Comparison of ENCODE assay signal across 19 cellular contexts in the genomic region with DNA sequence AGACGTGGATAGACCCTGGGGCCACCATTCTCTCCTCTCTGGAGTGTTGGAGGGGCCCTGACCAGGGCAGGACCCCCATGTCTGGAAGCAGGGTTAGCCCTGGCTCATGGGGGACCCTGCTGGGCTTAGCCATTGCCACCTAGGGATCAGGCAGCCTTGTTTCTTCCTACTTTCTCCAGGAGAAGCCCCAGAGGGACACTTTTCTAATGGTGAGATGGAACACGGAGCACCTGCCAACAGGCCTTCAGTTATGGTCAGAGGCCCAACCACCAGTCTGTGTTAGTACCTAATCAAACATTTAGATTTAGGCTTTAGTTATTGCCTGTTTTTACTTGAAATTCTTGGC. TPM values are rescaled to one million over a fixed set of nuclear protein-coding genes. Genes with fewer than 3 reads are reported as not detected.
DNase-seq lines count a peak whose midpoint lies in the region; ATAC-seq and TF ChIP-seq lines count a peak whose summit lies in the region.
"Had no signal": no experiment of that assay in that cellular context is flagged by ENCODE, and none has a peak within 500 bp of the region (broad histone marks: within the 10 kb centered on the region; RNA-seq: fewer than 3 reads in every experiment).

No MANE protein-coding gene starts in this region.

- H3K36me3 Mint-ChIP-seq in activated T-cell treated with anti-CD3 and anti-CD28 coated beads, Interleukin-2, amount 50 U/mL, for 24 hours (ENCODE audit: low read depth): peaks cover 82% of the 10 kb centered on the region
- H3K36me3 Mint-ChIP-seq in activated naive CD8-positive, alpha-beta T cell treated with anti-CD3 and anti-CD28 coated beads, Interleukin-2, amount 50 U/mL, for 24 hours (ENCODE audit: low read depth): peaks cover 31% of the 10 kb centered on the region
- peaks cover 23 to 41% of the 10 kb centered on the region in 2 donors for H3K36me3 Mint-ChIP-seq in stimulated activated naive B cell treated with anti-CD40 and anti-IgM and Interleukin-4, amounts not matched to agents 10 μg/mL and 1 μg/mL and 100 μg/mL, for 72 hours

- no peak overlapping the region for H3K27ac ChIP-seq in left ventricle myocardium inferior (replicated peaks)
- H3K27ac ChIP-seq: breast epithelium, colonic mucosa, GM23248 had no signal

- peaks cover 47% of the 10 kb centered on the region for H3K79me2 ChIP-seq in Loucy (ENCODE audit: insufficient read depth, low read length)

- H3K4me1 ChIP-seq in Loucy (ENCODE audit: insufficient read depth, low read length, poor library complexity, severe bottlenecking) (peaks cover 31% of the 10 kb centered on the region), left ventricle myocardium inferior (peaks cover 43% of the 10 kb centered on the region)

- H3F3A ChIP-seq in Loucy (ENCODE audit: low read depth): no peaks in the 10 kb centered on the region

- H3K27me3 Mint-ChIP-seq in activated T-cell treated with anti-CD3 and anti-CD28 coated beads, Interleukin-2, amount 50 U/mL, for 24 hours: no peaks in the 10 kb centered on the region
- H3K27me3 Mint-ChIP-seq in activated naive CD8-positive, alpha-beta T cell treated with anti-CD3 and anti-CD28 coated beads, Interleukin-2, amount 50 U/mL, for 24 hours: no peaks in the 10 kb centered on the region
- no peaks in the 10 kb centered on the region for H3K27me3 Mint-ChIP-seq in stimulated activated naive B cell treated with anti-CD40 and anti-IgM and Interleukin-4, amounts not matched to agents 10 μg/mL and 1 μg/mL and 100 μg/mL, for 72 hours

- intact Hi-C loops in left ventricle myocardium inferior (cut with micrococcal nuclease): no loop called here

- H3K4me3 ChIP-seq in Loucy (ENCODE audit: low read length, poor library complexity, severe bottlenecking) (no peak overlapping the region), left ventricle myocardium inferior (no peak overlapping the region)
- H3K4me3 ChIP-seq: adrenal gland, breast epithelium, colonic mucosa, GM23248 had no signal

- no peak overlapping the region for H2AFZ ChIP-seq in Loucy (ENCODE audit: low read length)
- H2AFZ ChIP-seq: GM23248 had no signal

- DNase-seq in activated T-cell treated with anti-CD3 and anti-CD28 coated beads, Interleukin-2, amount 50 U/mL, for 24 hours: no peak
- no peak for DNase-seq in activated T-cell treated with anti-CD3 and anti-CD28 coated beads, Interleukin-2, amount 50 U/mL, for 48 hours
- DNase-seq in activated naive CD8-positive, alpha-beta T cell treated with anti-CD3 and anti-CD28 coated beads, Interleukin-2, amount 50 U/mL, for 24 hours: no peak
- no peak for DNase-seq in stimulated activated naive B cell treated with anti-CD40 and anti-IgM and Interleukin-4, amounts not matched to agents 10 μg/mL and 1 μg/mL and 100 μg/mL, for 72 hours
- DNase-seq in left ventricle myocardium inferior (no peak), DMS79 treated with DMSO at 0.1 percent for 48 hours (lab: John Stamatoyannopoulos, UW) (no peak), A172 (ENCODE audit: low spot score) (no peak)
- DNase-seq: ACHN, adrenal gland, colonic mucosa, GM23248, heart left ventricle, NCI-H1436 treated with DMSO at 0.1 percent for 48 hours, NCI-H2171, NCI-H526 had no signal

- TF ChIP-seq CTCF in Loucy (conservative IDR thresholded peaks at IDR 0.05; ENCODE audit: low read length) (no peak), left ventricle myocardium inferior (IDR thresholded peaks at IDR 0.05; ENCODE audit: borderline replicate concordance) (no peak)

- H4K20me1 ChIP-seq in Loucy (ENCODE audit: insufficient read depth, low read length, poor library complexity, severe bottlenecking): peaks cover 17% of the 10 kb centered on the region

- H3K9ac ChIP-seq in Loucy (ENCODE audit: low read depth, low read length, poor library complexity, severe bottlenecking): no peak overlapping the region
- H3K9ac ChIP-seq: GM23248 had no signal

- peak overlapping the region; percentile 96 for H3K27ac Mint-ChIP-seq in activated T-cell treated with anti-CD3 and anti-CD28 coated beads, Interleukin-2, amount 50 U/mL, for 24 hours
- peak overlapping the region; percentile 11 for H3K27ac Mint-ChIP-seq in activated naive CD8-positive, alpha-beta T cell treated with anti-CD3 and anti-CD28 coated beads, Interleukin-2, amount 50 U/mL, for 24 hours
- peak overlapping the region; percentile 42 for H3K27ac Mint-ChIP-seq in stimulated activated naive B cell treated with anti-CD40 and anti-IgM and Interleukin-4, amounts not matched to agents 10 μg/mL and 1 μg/mL and 100 μg/mL, for 72 hours
- H3K27ac Mint-ChIP-seq: activated T-helper 1 cell treated with anti-CD3 and anti-CD28 coated beads, Interleukin-12 subunit alpha, Interleukin-12 subunit beta, Interleukin-2, Interleukin-4 antibody, amounts not matched to agents 30 ng/mL and 10 ng/mL and 1 ng/mL, durations not matched to agents 14 hours and 24 hours and 36 hours had no signal

- no peak overlapping the region for H3K4me3 Mint-ChIP-seq in activated T-cell treated with anti-CD3 and anti-CD28 coated beads, Interleukin-2, amount 50 U/mL, for 24 hours
- no peak overlapping the region for H3K4me3 Mint-ChIP-seq in activated naive CD8-positive, alpha-beta T cell treated with anti-CD3 and anti-CD28 coated beads, Interleukin-2, amount 50 U/mL, for 24 hours
- peak overlapping the region in 1 of 2 donors; percentile 23 for H3K4me3 Mint-ChIP-seq in stimulated activated naive B cell treated with anti-CD40 and anti-IgM and Interleukin-4, amounts not matched to agents 10 μg/mL and 1 μg/mL and 100 μg/mL, for 72 hours

- no peaks in the 10 kb centered on the region for H3K9me3 ChIP-seq in Loucy (ENCODE audit: insufficient read depth, low read depth, low read length)
- H3K9me3 ChIP-seq in left ventricle myocardium inferior (replicated peaks): no peaks in the 10 kb centered on the region
- H3K9me3 ChIP-seq: adrenal gland, breast epithelium, colonic mucosa, heart left ventricle had no signal

- peak overlapping the region; percentile 77 for H3K4me2 ChIP-seq in Loucy (ENCODE audit: low read depth, low read length, poor library complexity, severe bottlenecking)

- H3K27me3 ChIP-seq in Loucy (ENCODE audit: insufficient read depth, low read length, poor library complexity, severe bottlenecking) (no peaks in the 10 kb centered on the region), left ventricle myocardium inferior (ENCODE audit: low read depth) (no peaks in the 10 kb centered on the region)
- H3K27me3 ChIP-seq: adrenal gland, breast epithelium, colonic mucosa, heart left ventricle had no signal

- peaks cover 41% of the 10 kb centered on the region for H3K4me1 Mint-ChIP-seq in activated T-cell treated with anti-CD3 and anti-CD28 coated beads, Interleukin-2, amount 50 U/mL, for 24 hours (ENCODE audit: low read depth)
- peaks cover 36% of the 10 kb centered on the region for H3K4me1 Mint-ChIP-seq in activated naive CD8-positive, alpha-beta T cell treated with anti-CD3 and anti-CD28 coated beads, Interleukin-2, amount 50 U/mL, for 24 hours
- H3K4me1 Mint-ChIP-seq in stimulated activated naive B cell treated with anti-CD40 and anti-IgM and Interleukin-4, amounts not matched to agents 10 μg/mL and 1 μg/mL and 100 μg/mL, for 72 hours: peaks cover 28 to 39% of the 10 kb centered on the region in 2 donors

- H3K36me3 ChIP-seq in Loucy (ENCODE audit: insufficient read depth, low read length) (peaks cover 17% of the 10 kb centered on the region; the same call in 1 of the 2 replicates), left ventricle myocardium inferior (peaks cover 44% of the 10 kb centered on the region)

- no peak for ATAC-seq in activated naive CD8-positive, alpha-beta T cell treated with anti-CD3 and anti-CD28 coated beads, Interleukin-2, amount 50 U/mL, for 24 hours
- ATAC-seq in stimulated activated naive B cell treated with anti-CD40 and anti-IgM and Interleukin-4, amounts not matched to agents 10 μg/mL and 1 μg/mL and 100 μg/mL, for 72 hours (replicated peaks): no peak
- ATAC-seq: heart left ventricle had no signal

- no peaks in the 10 kb centered on the region for H3K9me3 Mint-ChIP-seq in activated T-cell treated with anti-CD3 and anti-CD28 coated beads, Interleukin-2, amount 50 U/mL, for 24 hours
- H3K9me3 Mint-ChIP-seq in activated naive CD8-positive, alpha-beta T cell treated with anti-CD3 and anti-CD28 coated beads, Interleukin-2, amount 50 U/mL, for 24 hours: no peaks in the 10 kb centered on the region
- no peaks in the 10 kb centered on the region for H3K9me3 Mint-ChIP-seq in stimulated activated naive B cell treated with anti-CD40 and anti-IgM and Interleukin-4, amounts not matched to agents 10 μg/mL and 1 μg/mL and 100 μg/mL, for 72 hours
- H3K9me3 Mint-ChIP-seq: activated T-helper 1 cell treated with anti-CD3 and anti-CD28 coated beads, Interleukin-12 subunit alpha, Interleukin-12 subunit beta, Interleukin-2, Interleukin-4 antibody, amounts not matched to agents 30 ng/mL and 10 ng/mL and 1 ng/mL, durations not matched to agents 14 hours and 24 hours and 36 hours; endodermal cell had no signal

- H3K9me2 ChIP-seq in Loucy (replicated peaks; ENCODE audit: low read depth, low read length): no peaks in the 10 kb centered on the region

RNA-seq across cellular contexts. Expression of a gene that starts 1.9 kb away (rescaled TPM):
- total RNA-seq in left ventricle myocardium inferior: 76.2 TPM
- 15.1 and 19.3 TPM in 2 replicates for total RNA-seq in A172 (2014; rRNA removed; shearing (Covaris generic))

RNA-seq across cellular contexts. Expression of a gene that starts 17.1 kb away (rescaled TPM):
- 57.2 TPM for total RNA-seq in left ventricle myocardium inferior
- 30.7 and 45.7 TPM in 2 replicates for total RNA-seq in A172 (2014; rRNA removed; shearing (Covaris generic))

RNA-seq across cellular contexts. Expression of a gene that starts 17.9 kb away (rescaled TPM):
- total RNA-seq in left ventricle myocardium inferior: 18.1 TPM
- 11.7 and 13.2 TPM in 2 replicates for total RNA-seq in A172 (2014; rRNA removed; shearing (Covaris generic))

RNA-seq across cellular contexts. Expression of a gene that starts 29.6 kb away (rescaled TPM):
- 41.8 TPM for total RNA-seq in left ventricle myocardium inferior
- total RNA-seq in A172 (2014; rRNA removed; shearing (Covaris generic)): 64.8 and 73.0 TPM in 2 replicates

RNA-seq across cellular contexts. Expression of a gene that starts 30.3 kb away (rescaled TPM):
- 0.77 TPM for total RNA-seq in left ventricle myocardium inferior
- total RNA-seq in A172 (2014; rRNA removed; shearing (Covaris generic)): 26.7 and 45.7 TPM in 2 replicates

Comparison
In these comparisons a context has a peak if more than half of its experiments do, and no peak if none do; other contexts are left out.
1. H3K27ac Mint-ChIP-seq: peak in every context shown above with its lines; median percentile 96 in activated T-cell treated with anti-CD3 and anti-CD28 coated beads, Interleukin-2, amount 50 U/mL, for 24 hours; 42 in stimulated activated naive B cell treated with anti-CD40 and anti-IgM and Interleukin-4, amounts not matched to agents 10 μg/mL and 1 μg/mL and 100 μg/mL, for 72 hours; 11 in activated naive CD8-positive, alpha-beta T cell treated with anti-CD3 and anti-CD28 coated beads, Interleukin-2, amount 50 U/mL, for 24 hours.